17 cellular contexts compared by ENCODE assay signal in the genomic region with DNA sequence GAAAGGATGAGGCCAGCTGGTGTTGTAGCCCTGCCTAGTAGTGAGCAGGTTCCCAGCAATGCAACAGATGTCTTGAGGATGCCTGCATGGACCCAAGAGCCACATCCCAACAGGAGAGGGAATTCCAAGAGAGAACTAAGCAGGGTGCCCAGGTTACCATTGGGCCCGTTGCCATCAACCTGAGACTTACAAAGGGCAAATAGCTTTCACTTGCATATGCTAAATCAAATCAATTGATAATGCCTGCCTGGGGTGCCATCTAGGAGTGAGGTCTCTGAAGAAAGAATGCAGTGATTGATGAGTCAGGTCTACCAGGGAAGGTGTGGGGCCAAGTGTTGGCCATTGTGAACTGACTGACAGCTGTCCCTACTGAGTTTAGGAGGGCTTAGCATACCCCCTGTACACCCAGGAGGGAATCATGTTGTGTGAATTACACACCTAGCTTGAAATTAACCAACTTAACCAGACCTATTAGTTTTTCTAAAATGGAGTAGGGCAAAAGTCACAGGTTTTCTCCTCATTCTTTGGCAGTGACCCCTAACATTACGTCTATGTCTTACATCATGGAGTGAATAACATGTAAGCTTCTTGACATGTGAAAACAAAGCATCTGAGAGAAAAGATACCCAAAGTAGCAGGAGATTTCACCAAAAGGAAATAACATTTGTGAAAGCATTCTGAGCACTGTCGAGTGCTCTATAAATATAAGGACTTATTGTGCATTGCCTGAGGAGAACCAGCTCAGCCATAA. TPM values are rescaled to one million over a fixed set of nuclear protein-coding genes. Genes with fewer than 3 reads are reported as not detected.
DNase-seq lines count a peak whose midpoint lies in the region; ATAC-seq and TF ChIP-seq lines count a peak whose summit lies in the region.
"Had no signal": no experiment of that assay in that cellular context is flagged by ENCODE, and none has a peak within 500 bp of the region (broad histone marks: within the 10 kb centered on the region; RNA-seq: fewer than 3 reads in every experiment).

No MANE protein-coding gene starts in this region.

- intact Hi-C loops in CD8-positive, alpha-beta T cell (cut with DNase I, micrococcal nuclease) = no loop called here

- CTCF ChIA-PET in CD8-positive, alpha-beta T cell (lab: Charles Lee) = no interaction called here

- H4K91ac ChIP-seq in H9 (ENCODE audit: insufficient read length, low read depth, low read length) = no peak overlapping the region

- H3K36me3 Mint-ChIP-seq in H9 (ENCODE audit: insufficient read depth in 1 of 3, low read depth in 3 of 3) = peaks cover 0 to 5% (median 4%) of the 10 kb centered on the region in 3 experiments; a peak in 2 of 7 replicates
- no peaks in the 10 kb centered on the region for H3K36me3 Mint-ChIP-seq in endothelial cell (ENCODE audit: low read depth, unreplicated experiment)
- no peaks in the 10 kb centered on the region for H3K36me3 Mint-ChIP-seq in CD8-positive, alpha-beta T cell
- H3K36me3 Mint-ChIP-seq in natural killer cell treated with Interleukin-12 subunit alpha and Interleukin-12 subunit beta and Interleukin-15 and Interleukin-18, amount 100 ng/mL, for 72 hours = no peaks in the 10 kb centered on the region

- no peak overlapping the region for H3K4ac ChIP-seq in H9 (ENCODE audit: low read depth, low read length)
- no peak overlapping the region for H3K4ac ChIP-seq in mesendoderm (ENCODE audit: low read depth, low read length)

- H3K4me3 Mint-ChIP-seq in H9 (peak overlapping the region in 1 of 2 experiments; percentile 49; a peak in 1 of 5 replicates), endothelial cell (ENCODE audit: unreplicated experiment) (no peak overlapping the region)
- H3K4me3 Mint-ChIP-seq in CD8-positive, alpha-beta T cell = no peak overlapping the region
- H3K4me3 Mint-ChIP-seq in natural killer cell treated with Interleukin-12 subunit alpha and Interleukin-12 subunit beta and Interleukin-15 and Interleukin-18, amount 100 ng/mL, for 72 hours = no peak overlapping the region
- H3K4me3 Mint-ChIP-seq: CD4-positive, alpha-beta T cell had no signal

- no peak for ATAC-seq in CD8-positive, alpha-beta T cell
- no peak for ATAC-seq in natural killer cell treated with Interleukin-12 subunit alpha and Interleukin-12 subunit beta and Interleukin-15 and Interleukin-18, amount 100 ng/mL, for 72 hours

- no CpG with 5 or more reads among the region's 3 CpGs for WGBS in H9 (ENCODE audit: extremely low coverage, insufficient read length, low lambda C conversion rate)
- no CpG with 5 or more reads among the region's 3 CpGs for WGBS in mesendoderm (ENCODE audit: extremely low coverage, insufficient coverage, low lambda C conversion rate)

- H3K4me2 ChIP-seq in H9 (ENCODE audit: insufficient read depth, insufficient read length, low read length) (no peak overlapping the region), mesendoderm (ENCODE audit: low read length) (no peak overlapping the region)
- H3K4me2 ChIP-seq: PC-9, SK-N-SH had no signal

- H2BK120ac ChIP-seq in H9 (ENCODE audit: low read depth, low read length, poor library complexity, severe bottlenecking) (no peak overlapping the region), mesendoderm (ENCODE audit: low read depth, low read length) (no peak overlapping the region)

- H3K9ac ChIP-seq in H9 (ENCODE audit: extremely low read depth, insufficient read length, low read length) = no peak overlapping the region
- no peak overlapping the region for H3K9ac ChIP-seq in mesendoderm (ENCODE audit: low read length)
- H3K9ac ChIP-seq: SK-N-SH had no signal

- no peak overlapping the region for H2BK20ac ChIP-seq in H9 (ENCODE audit: low read depth, low read length, poor library complexity, severe bottlenecking)

- H3K4me1 ChIP-seq in H9 (ENCODE audit: insufficient read depth, low read length) (peaks cover 2% of the 10 kb centered on the region; the same call in 1 of the 2 replicates), mesendoderm (ENCODE audit: control insufficient read depth, low read depth, low read length) (no peaks in the 10 kb centered on the region)
- no peaks in the 10 kb centered on the region for H3K4me1 ChIP-seq in CD8-positive, alpha-beta T cell (ENCODE audit: insufficient read depth, low read length)

- peak; percentile 33 for DNase-seq in ELF-1 (ENCODE audit: low read depth, low spot score)
- DNase-seq in H9 = peak; percentile 37
- DNase-seq in endothelial cell (ENCODE audit: low spot score) = no peak
- peak; percentile 33 for DNase-seq in mesendoderm
- DNase-seq in CD8-positive, alpha-beta T cell = no peak
- DNase-seq in NCI-H526 (lab: John Stamatoyannopoulos, UW) = no peak
- no peak for DNase-seq in natural killer cell treated with Interleukin-12 subunit alpha and Interleukin-12 subunit beta and Interleukin-15 and Interleukin-18, amount 100 ng/mL, for 72 hours (ENCODE audit: low spot score)
- no peak for DNase-seq in NK-92 treated with Interleukin-12 subunit alpha and Interleukin-12 subunit beta, amount 100 ng/mL, for 24 hours (lab: John Stamatoyannopoulos, UW)
- DNase-seq: ACHN; CD4-positive, alpha-beta T cell; KG1; NCI-H1048; NCI-H2107; NCI-H345; PC-9; SK-N-SH had no signal

- no peak overlapping the region for H2AFZ ChIP-seq in H9 (ENCODE audit: low read length)
- H2AFZ ChIP-seq: PC-9 had no signal

- H2BK15ac ChIP-seq in H9 (ENCODE audit: low read depth, low read length) = no peak overlapping the region
- H2BK15ac ChIP-seq in mesendoderm (replicated peaks; ENCODE audit: low read depth) = no peak overlapping the region

- H4K20me1 ChIP-seq in H9 (ENCODE audit: control insufficient read depth, insufficient read depth, insufficient read length) = no peaks in the 10 kb centered on the region

- H3K9me3 ChIP-seq in H9 (ENCODE audit: control insufficient read depth, low read depth, low read length) = no peaks in the 10 kb centered on the region
- H3K9me3 ChIP-seq in CD8-positive, alpha-beta T cell (ENCODE audit: low read length) = no peaks in the 10 kb centered on the region
- H3K9me3 ChIP-seq: SK-N-SH had no signal

- no peak overlapping the region for H3K18ac ChIP-seq in H9 (ENCODE audit: insufficient read length, low read depth, low read length)
- no peak overlapping the region for H3K18ac ChIP-seq in mesendoderm (ENCODE audit: low read length)

- H4K5ac ChIP-seq in H9 (ENCODE audit: insufficient read length, low read depth, low read length) = no peak overlapping the region
- no peak overlapping the region for H4K5ac ChIP-seq in mesendoderm (ENCODE audit: low read length)

- H3K9me3 Mint-ChIP-seq in H9 (no peaks in the 10 kb centered on the region), endothelial cell (ENCODE audit: unreplicated experiment) (no peaks in the 10 kb centered on the region)
- no peaks in the 10 kb centered on the region for H3K9me3 Mint-ChIP-seq in CD8-positive, alpha-beta T cell
- H3K9me3 Mint-ChIP-seq in natural killer cell treated with Interleukin-12 subunit alpha and Interleukin-12 subunit beta and Interleukin-15 and Interleukin-18, amount 100 ng/mL, for 72 hours = no peaks in the 10 kb centered on the region
- H3K9me3 Mint-ChIP-seq: CD4-positive, alpha-beta T cell had no signal

- no peak overlapping the region for H3K4me3 ChIP-seq in mesendoderm (ENCODE audit: low read length)
- H3K4me3 ChIP-seq in CD8-positive, alpha-beta T cell (ENCODE audit: low read depth, low read length) = no peak overlapping the region
- H3K4me3 ChIP-seq: PC-9 had no signal

- H3K56ac ChIP-seq in H9 (ENCODE audit: insufficient read length, low read depth, low read length) (no peak overlapping the region), mesendoderm (ENCODE audit: low read length) (no peak overlapping the region)

- H3K23me2 ChIP-seq in H9 (ENCODE audit: insufficient read length, low read depth, low read length, poor library complexity, severe bottlenecking) = no peaks in the 10 kb centered on the region

- H2AK5ac ChIP-seq in H9 (ENCODE audit: insufficient read length, low read length) = no peak overlapping the region
- no peak overlapping the region for H2AK5ac ChIP-seq in mesendoderm (ENCODE audit: low read length)

- H3K36me3 ChIP-seq in mesendoderm (ENCODE audit: control insufficient read depth, insufficient read depth, low read length) = no peaks in the 10 kb centered on the region
- no peaks in the 10 kb centered on the region for H3K36me3 ChIP-seq in CD8-positive, alpha-beta T cell (ENCODE audit: insufficient read depth, low read length)

- H2BK5ac ChIP-seq in H9 (ENCODE audit: insufficient read length, low read length) (no peak overlapping the region), mesendoderm (ENCODE audit: low read length) (no peak overlapping the region)

- H3K23ac ChIP-seq in H9 (ENCODE audit: insufficient read length, low read depth, low read length) (no peak overlapping the region), mesendoderm (ENCODE audit: low read length) (no peak overlapping the region)

- TF ChIP-seq CTCF in H9 (conservative IDR thresholded peaks at IDR 0.05) (no peak), endothelial cell (IDR thresholded peaks at IDR 0.05; ENCODE audit: unreplicated experiment) (no peak)
- no peak for TF ChIP-seq CTCF in CD8-positive, alpha-beta T cell (IDR thresholded peaks at IDR 0.05)

- no peak overlapping the region for H3K14ac ChIP-seq in H9 (ENCODE audit: insufficient read depth, low read length)

- H3K27ac Mint-ChIP-seq in H9 (peak overlapping the region in 2 of 3 experiments; percentile 23 to 78; a peak in 3 of 7 replicates), endothelial cell (ENCODE audit: unreplicated experiment) (peak overlapping the region; percentile 8)
- no peak overlapping the region for H3K27ac Mint-ChIP-seq in CD8-positive, alpha-beta T cell
- H3K27ac Mint-ChIP-seq in natural killer cell treated with Interleukin-12 subunit alpha and Interleukin-12 subunit beta and Interleukin-15 and Interleukin-18, amount 100 ng/mL, for 72 hours = no peak overlapping the region
- H3K27ac Mint-ChIP-seq: CD4-positive, alpha-beta T cell had no signal

- no peak overlapping the region for H3K27ac ChIP-seq in H9 (ENCODE audit: insufficient read length, low read depth, low read length)
- no peak overlapping the region for H3K27ac ChIP-seq in mesendoderm (ENCODE audit: low read depth, low read length)
- no peak overlapping the region for H3K27ac ChIP-seq in CD8-positive, alpha-beta T cell (ENCODE audit: low read depth, low read length)
- H3K27ac ChIP-seq: HL-60, PC-9 had no signal

- H3K27me3 ChIP-seq in H9 (ENCODE audit: insufficient read depth, low read length) (no peaks in the 10 kb centered on the region), mesendoderm (ENCODE audit: insufficient read depth, low read length, poor library complexity) (no peaks in the 10 kb centered on the region)
- no peaks in the 10 kb centered on the region for H3K27me3 ChIP-seq in CD8-positive, alpha-beta T cell (ENCODE audit: insufficient read depth, low read length)

- H4K8ac ChIP-seq in H9 (replicated peaks; ENCODE audit: insufficient read length, low read depth, low read length) (no peak overlapping the region), mesendoderm (ENCODE audit: low read depth, low read length) (no peak overlapping the region)

- no peak overlapping the region for H2BK12ac ChIP-seq in H9 (ENCODE audit: insufficient read length, low read depth, low read length)

- POLR2A ChIA-PET in CD8-positive, alpha-beta T cell (lab: Charles Lee) = no interaction called here

- H3K79me1 ChIP-seq in H9 (ENCODE audit: insufficient read depth, low read depth, low read length, poor library complexity, severe bottlenecking) (no peaks in the 10 kb centered on the region), mesendoderm (ENCODE audit: low read length) (no peaks in the 10 kb centered on the region)

- H3K27me3 Mint-ChIP-seq in H9 (ENCODE audit: low read depth) (peaks cover 4% of the 10 kb centered on the region), endothelial cell (ENCODE audit: unreplicated experiment) (peaks cover 6% of the 10 kb centered on the region)
- peaks cover 13% of the 10 kb centered on the region for H3K27me3 Mint-ChIP-seq in CD8-positive, alpha-beta T cell (ENCODE audit: low read depth)
- H3K27me3 Mint-ChIP-seq in natural killer cell treated with Interleukin-12 subunit alpha and Interleukin-12 subunit beta and Interleukin-15 and Interleukin-18, amount 100 ng/mL, for 72 hours = peaks cover 18 to 37% of the 10 kb centered on the region in 2 donors

- H3K79me2 ChIP-seq in H9 (ENCODE audit: insufficient read depth, low read length) (no peaks in the 10 kb centered on the region), mesendoderm (ENCODE audit: control insufficient read depth, insufficient read depth, low read length) (no peaks in the 10 kb centered on the region)

- H3K4me1 Mint-ChIP-seq in H9 = peaks cover 35 to 50% of the 10 kb centered on the region in 2 experiments
- peaks cover 9% of the 10 kb centered on the region for H3K4me1 Mint-ChIP-seq in endothelial cell (ENCODE audit: unreplicated experiment)
- no peaks in the 10 kb centered on the region for H3K4me1 Mint-ChIP-seq in CD8-positive, alpha-beta T cell (ENCODE audit: low read depth)
- H3K4me1 Mint-ChIP-seq in natural killer cell treated with Interleukin-12 subunit alpha and Interleukin-12 subunit beta and Interleukin-15 and Interleukin-18, amount 100 ng/mL, for 72 hours (ENCODE audit: low read depth in 2 of 2) = no peaks in the 10 kb centered on the region

- no peak overlapping the region for H3T11ph ChIP-seq in H9 (ENCODE audit: low read length)

RNA-seq across cellular contexts. Expression of a gene that starts 32.3 kb away (rescaled TPM):
- total RNA-seq in H9 (2021) = 7.0 and 8.0 TPM in 2 replicates
- total RNA-seq in endothelial cell (ENCODE audit: unreplicated experiment) = 0.67 TPM
- polyA plus RNA-seq in mesendoderm (2013, experiment 1 of 2) = 0.76 TPM
- polyA plus RNA-seq in mesendoderm (2013, experiment 2 of 2) = 0.76 TPM
- not detected for total RNA-seq in CD8-positive, alpha-beta T cell
- total RNA-seq in natural killer cell treated with Interleukin-12 subunit alpha and Interleukin-12 subunit beta and Interleukin-15 and Interleukin-18, amount 100 ng/mL, for 72 hours = not detected
- total RNA-seq: CD4-positive, alpha-beta T cell had no signal

Comparison
In these comparisons a context has a peak if more than half of its experiments do, and no peak if none do; other contexts are left out.
1. DNase-seq: peak in ELF-1 (single experiment), H9 (single experiment) and mesendoderm (single experiment); none in endothelial cell (single experiment), CD8-positive, alpha-beta T cell (0 of 7), NCI-H526 (0 of 2), natural killer cell treated with Interleukin-12 subunit alpha and Interleukin-12 subunit beta and Interleukin-15 and Interleukin-18, amount 100 ng/mL, for 72 hours (single experiment) and NK-92 treated with Interleukin-12 subunit alpha and Interleukin-12 subunit beta, amount 100 ng/mL, for 24 hours (single experiment).
2. H3K27ac Mint-ChIP-seq: peak in H9 (2 of 3) and endothelial cell (single experiment); none in CD8-positive, alpha-beta T cell (single experiment) and natural killer cell treated with Interleukin-12 subunit alpha and Interleukin-12 subunit beta and Interleukin-15 and Interleukin-18, amount 100 ng/mL, for 72 hours (0 of 2).